19 cellular contexts compared by ENCODE assay signal in the genomic region with DNA sequence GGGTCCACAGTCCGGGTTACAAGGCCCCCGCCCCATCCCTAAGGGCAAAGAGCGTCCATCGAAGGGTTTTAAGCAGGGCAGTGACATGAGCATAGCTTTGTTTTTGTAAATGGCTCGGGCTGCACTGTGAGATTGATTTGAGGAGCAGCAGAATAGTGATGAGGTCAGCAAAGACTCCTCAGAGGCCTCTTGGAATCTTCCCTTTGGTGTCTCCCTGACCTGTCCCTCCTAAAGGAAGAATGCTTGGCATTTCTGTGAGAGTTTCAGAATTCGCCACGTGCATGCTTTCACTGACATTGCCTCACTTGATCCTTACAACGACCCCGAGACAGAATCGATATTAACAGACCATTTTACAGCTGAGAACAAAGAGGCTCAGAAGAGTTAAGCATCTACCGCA. TPM values are rescaled to one million over a fixed set of nuclear protein-coding genes. Genes with fewer than 3 reads are reported as not detected.
"Had no signal": no experiment of that assay in that cellular context is flagged by ENCODE, and none has a peak within 500 bp of the region (broad histone marks: within the 10 kb centered on the region; RNA-seq: fewer than 3 reads in every experiment).

No MANE protein-coding gene starts in this region.

- H3K4me3 Mint-ChIP-seq: activated B cell treated with CpG ODN at 0.5 μM for 24 hours; activated CD4-positive, alpha-beta T cell treated with anti-CD3 and anti-CD28 coated beads, Interleukin-2, amount 10 ng/mL, durations not matched to agents 24 days and 14 days; activated CD8-positive, alpha-beta T cell treated with anti-CD3 and anti-CD28 coated beads, Interleukin-2, amount 10 ng/mL, durations not matched to agents 7 days and 5 days; activated T-cell treated with anti-CD3 and anti-CD28 coated beads, Interleukin-2, amount 50 U/mL, for 24 hours; immature natural killer cell; memory B cell; naive thymus-derived CD8-positive, alpha-beta T cell; T-helper 2 cell treated with Interferon-gamma antibody and Interleukin-4, amounts not matched to agents 5 μg/mL and 100 μg/mL, for 36 hours had no signal

- H3K4me3 ChIP-seq: pancreas, sigmoid colon, spleen had no signal

- DNase-seq: activated B cell treated with CpG ODN at 0.5 μM for 24 hours; activated CD4-positive, alpha-beta T cell treated with anti-CD3 and anti-CD28 coated beads, Interleukin-2, amount 10 ng/mL, durations not matched to agents 24 days and 14 days; activated CD8-positive, alpha-beta T cell treated with anti-CD3 and anti-CD28 coated beads, Interleukin-2, amount 10 ng/mL, durations not matched to agents 7 days and 5 days; activated naive CD4-positive, alpha-beta T cell treated with Interleukin-2 at 50 U/mL for 16 hours; activated T-cell treated with anti-CD3 and anti-CD28 coated beads, Interleukin-2, amount 50 U/mL, for 24 hours; aorta; effector CD4-positive, alpha-beta T cell; immature natural killer cell; naive thymus-derived CD8-positive, alpha-beta T cell; pancreas; sigmoid colon; spleen; stimulated activated CD8-positive, alpha-beta memory T cell treated with anti-CD3 and anti-CD28 coated beads, Interleukin-4, amount 100 ng/mL, for 48 hours; stimulated activated naive CD4-positive, alpha-beta T cell had no signal

- H3K27ac Mint-ChIP-seq: activated B cell treated with CpG ODN at 0.5 μM for 24 hours; activated CD4-positive, alpha-beta T cell treated with anti-CD3 and anti-CD28 coated beads, Interleukin-2, amount 10 ng/mL, durations not matched to agents 24 days and 14 days; activated CD8-positive, alpha-beta T cell treated with anti-CD3 and anti-CD28 coated beads, Interleukin-2, amount 10 ng/mL, durations not matched to agents 7 days and 5 days; activated T-cell treated with anti-CD3 and anti-CD28 coated beads, Interleukin-2, amount 50 U/mL, for 24 hours; activated T-helper 2 cell treated with anti-CD3 and anti-CD28 coated beads, Interferon-gamma antibody, Interleukin-2, Interleukin-4, amounts not matched to agents 10 μg/mL and 5 μg/mL and 100 μg/mL, durations not matched to agents 14 hours and 24 hours and 36 hours; immature natural killer cell; memory B cell; T-helper 2 cell treated with Interferon-gamma antibody and Interleukin-4, amounts not matched to agents 5 μg/mL and 100 μg/mL, for 36 hours had no signal

- H3K27me3 ChIP-seq: pancreas, sigmoid colon had no signal

- H3K9me3 Mint-ChIP-seq: activated B cell treated with CpG ODN at 0.5 μM for 24 hours; activated CD4-positive, alpha-beta T cell treated with anti-CD3 and anti-CD28 coated beads, Interleukin-2, amount 10 ng/mL, durations not matched to agents 24 days and 14 days; activated T-cell treated with anti-CD3 and anti-CD28 coated beads, Interleukin-2, amount 50 U/mL, for 24 hours; activated T-helper 2 cell treated with anti-CD3 and anti-CD28 coated beads, Interferon-gamma antibody, Interleukin-2, Interleukin-4, amounts not matched to agents 10 μg/mL and 5 μg/mL and 100 μg/mL, durations not matched to agents 14 hours and 24 hours and 36 hours; immature natural killer cell; naive thymus-derived CD8-positive, alpha-beta T cell; T-helper 2 cell treated with Interferon-gamma antibody and Interleukin-4, amounts not matched to agents 5 μg/mL and 100 μg/mL, for 36 hours had no signal

- H3K36me3 ChIP-seq: pancreas, sigmoid colon, spleen had no signal

- H3K4me1 ChIP-seq: pancreas, sigmoid colon, spleen had no signal

- H3K27me3 Mint-ChIP-seq: activated CD4-positive, alpha-beta T cell treated with anti-CD3 and anti-CD28 coated beads, Interleukin-2, amount 10 ng/mL, durations not matched to agents 24 days and 14 days; activated T-cell treated with anti-CD3 and anti-CD28 coated beads, Interleukin-2, amount 50 U/mL, for 24 hours had no signal

- FAIRE-seq: pancreas, TTC549 had no signal

- H3K27ac ChIP-seq: pancreas, sigmoid colon, spleen had no signal

- H3K36me3 Mint-ChIP-seq: immature natural killer cell; naive thymus-derived CD8-positive, alpha-beta T cell had no signal

- ATAC-seq: activated CD8-positive, alpha-beta T cell treated with anti-CD3 and anti-CD28 coated beads, Interleukin-2, amount 10 ng/mL, durations not matched to agents 7 days and 5 days; esophagus mucosa; naive thymus-derived CD8-positive, alpha-beta T cell; pancreas had no signal

- H3K9me3 ChIP-seq: pancreas, sigmoid colon, spleen had no signal

- H3K4me1 Mint-ChIP-seq: activated B cell treated with CpG ODN at 0.5 μM for 24 hours; immature natural killer cell; naive thymus-derived CD8-positive, alpha-beta T cell had no signal

RNA-seq across cellular contexts. Expression of gene LAMP3, which starts 20.3 kb away (rescaled TPM):
- total RNA-seq: sigmoid colon had no signal
